ENCODE assay signal across 8 cellular contexts in the genomic region with DNA sequence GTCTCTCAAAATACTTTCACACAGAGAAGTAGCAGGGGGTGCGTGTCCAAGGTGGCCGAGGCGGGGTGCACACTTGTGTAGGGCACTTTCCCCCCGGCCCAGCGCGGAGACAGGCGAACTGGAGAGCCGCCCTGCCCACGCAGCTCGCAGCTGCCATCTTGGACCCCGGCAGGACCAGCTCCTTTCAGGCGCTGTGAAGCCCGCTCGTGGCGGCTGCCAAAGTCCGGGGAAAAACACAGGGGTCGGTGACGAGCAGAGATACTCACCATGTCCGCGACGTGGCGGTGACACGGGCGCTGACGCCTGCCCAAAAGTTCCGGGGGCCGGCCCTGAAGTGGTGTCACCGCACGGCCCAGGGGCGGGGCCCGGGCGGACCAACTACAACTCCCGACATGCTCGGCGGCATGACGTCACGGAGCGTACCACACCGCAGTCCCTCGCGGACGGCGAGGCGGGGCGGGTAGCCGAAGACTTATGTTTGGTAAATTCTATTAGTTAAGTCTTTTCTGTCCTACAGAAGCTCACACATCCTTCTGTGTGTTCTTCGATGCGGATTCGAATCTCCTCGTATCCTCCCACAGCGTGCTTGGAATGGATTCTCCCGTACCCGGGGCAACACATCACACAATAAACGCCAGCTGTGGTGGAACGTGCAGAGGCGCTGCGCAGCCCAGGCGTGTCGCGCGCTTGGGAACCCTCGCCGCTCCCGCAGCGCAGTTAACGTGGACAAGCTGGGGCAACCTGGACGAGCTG. TPM values are rescaled to one million over a fixed set of nuclear protein-coding genes. Genes with fewer than 3 reads are reported as not detected.
DNase-seq lines count a peak whose midpoint lies in the region; ATAC-seq and TF ChIP-seq lines count a peak whose summit lies in the region.

A gene with protein sequence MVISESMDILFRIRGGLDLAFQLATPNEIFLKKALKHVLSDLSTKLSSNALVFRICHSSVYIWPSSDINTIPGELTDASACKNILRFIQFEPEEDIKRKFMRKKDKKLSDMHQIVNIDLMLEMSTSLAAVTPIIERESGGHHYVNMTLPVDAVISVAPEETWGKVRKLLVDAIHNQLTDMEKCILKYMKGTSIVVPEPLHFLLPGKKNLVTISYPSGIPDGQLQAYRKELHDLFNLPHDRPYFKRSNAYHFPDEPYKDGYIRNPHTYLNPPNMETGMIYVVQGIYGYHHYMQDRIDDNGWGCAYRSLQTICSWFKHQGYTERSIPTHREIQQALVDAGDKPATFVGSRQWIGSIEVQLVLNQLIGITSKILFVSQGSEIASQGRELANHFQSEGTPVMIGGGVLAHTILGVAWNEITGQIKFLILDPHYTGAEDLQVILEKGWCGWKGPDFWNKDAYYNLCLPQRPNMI (minus strand): TSS at position 365 of the 753 bp plus-strand sequence. CDS start 96 bp downstream, at position 269.

- peaks cover 23% of the 10 kb centered on the region for H3K79me2 ChIP-seq in mammary epithelial cell (ENCODE audit: insufficient read depth, low read length)

- H2AFZ ChIP-seq in mammary epithelial cell (ENCODE audit: low read depth, low read length) = peak within 1 kb of the TSS; percentile 97

- H4K20me1 ChIP-seq in mammary epithelial cell (ENCODE audit: insufficient read depth, low read length) = no peaks in the 10 kb centered on the region

- H3K4me2 ChIP-seq in mammary epithelial cell (ENCODE audit: insufficient read depth, low read depth, low read length) = peak within 1 kb of the TSS; percentile 73

- H3K4me3 ChIP-seq in AG04449 (ENCODE audit: low read depth, low read length) (peak within 1 kb of the TSS; percentile 95), WI38 (ENCODE audit: low read depth, low read length) (peak within 1 kb of the TSS; percentile 91), mammary epithelial cell (replicated peaks in 1 of 3; ENCODE audit: insufficient read depth in 1 of 3, low read depth in 2 of 3, low read length in 3 of 3) (peak within 1 kb of the TSS; percentile 63 to 88 (median 77)), skin epidermis (peak within 1 kb of the TSS; percentile 52 to 92 (median 79))

- peak; percentile 96 for ATAC-seq in GM18870 (IDR thresholded peaks at IDR 0.05; ENCODE audit: unreplicated experiment)
- peak; percentile 94 for ATAC-seq in HG03108 (IDR thresholded peaks at IDR 0.05; ENCODE audit: unreplicated experiment)

- no peaks in the 10 kb centered on the region for H3K4me1 ChIP-seq in mammary epithelial cell (ENCODE audit: insufficient read depth, low read length)

- CTCF ChIA-PET in AG04449 (lab: Yijun Ruan, JAX) (interaction anchor here (0.9 to 5.5 kb wide), 9 partner anchors 11 to 701 kb away, joined by 3 to 32 read pairs (median 3); no protein-coding TSS in a partner anchor), mammary epithelial cell (lab: Charles Lee; ENCODE audit: low non-redundant PET) (no interaction called here)

- DNase-seq in AG04449 (ENCODE audit: low read depth, low spot score) = peak; percentile 51
- DNase-seq in NCI-H2196 treated with DMSO at 0.1 percent for 48 hours (lab: John Stamatoyannopoulos, UW; ENCODE audit: unreplicated experiment) = peak; percentile 58
- DNase-seq in mammary epithelial cell = peak; percentile 89
- DNase-seq in iPS-NIHi11 (ENCODE audit: low spot score) = peak; percentile 90

- intact Hi-C loops in mammary epithelial cell (cut with micrococcal nuclease) = loop anchor here (1.0 to 10.0 kb wide), 4 partner anchors 29 to 221 kb away; a partner anchor contains a TSS

- dilution Hi-C loops in mammary epithelial cell (cut with HindIII; ENCODE audit: low sequenced_read_pairs) = no loop called here

- POLR2A ChIA-PET in AG04449 (lab: Yijun Ruan, JAX) = no interaction called here

- TF ChIP-seq CTCF in AG04449 (IDR thresholded peaks at IDR 0.05; ENCODE audit: insufficient read depth, low read length, missing control alignments) (peak; percentile 0), WI38 (IDR thresholded peaks at IDR 0.05; ENCODE audit: low read depth, low read length) (no peak), mammary epithelial cell (conservative IDR thresholded peaks at IDR 0.05 in 1 of 2, IDR thresholded peaks at IDR 0.05 in 1 of 2; ENCODE audit: extremely low read depth in 1 of 2, insufficient read depth in 1 of 2, low read depth in 1 of 2, low read length in 2 of 2) (no peak)

- peak within 1 kb of the TSS; percentile 100 for H3K27ac ChIP-seq in mammary epithelial cell (ENCODE audit: insufficient read depth, low read depth, low read length)
- H3K27ac ChIP-seq in skin epidermis = peak within 1 kb of the TSS; percentile 88 to 100 (median 99)

- WGBS in mammary epithelial cell (ENCODE audit: low coverage, missing lambda C conversion rate) = 2% methylated on average over 22 of the region's 67 CpGs

- H3K27me3 ChIP-seq in mammary epithelial cell (ENCODE audit: insufficient read depth, low read length) = no peaks in the 10 kb centered on the region

- no peaks in the 10 kb centered on the region for H3K36me3 ChIP-seq in mammary epithelial cell (ENCODE audit: insufficient read depth, low read length)

- BruUV-seq in mammary epithelial cell (replicated peaks; lab: Mats Ljungman, UMichigan) = no TSS peak

- peak within 1 kb of the TSS; percentile 100 for H3K9ac ChIP-seq in mammary epithelial cell (ENCODE audit: insufficient read depth, low read length)

- H3K9me3 ChIP-seq in mammary epithelial cell (replicated peaks; ENCODE audit: insufficient read depth, low read length) = no peaks in the 10 kb centered on the region

- in situ Hi-C loops in mammary epithelial cell (cut with MboI; ENCODE audit: low sequenced_read_pairs in 2 of 2) = no loop called here

RNA-seq across cellular contexts. Expression of the gene that starts here (rescaled TPM):
- total RNA-seq in mammary epithelial cell = 10 to 100 TPM; 24.7 to 30.0 TPM
- polyA plus RNA-seq in mammary epithelial cell = 21.0 TPM
- polyA minus RNA-seq in mammary epithelial cell = 90.4 TPM

Comparison
In these comparisons a context has a peak if more than half of its experiments do, and no peak if none do; other contexts are left out.
1. Peak in every context shown above with its lines: DNase-seq, ATAC-seq, H3K4me3 ChIP-seq and H3K27ac ChIP-seq.